ENCODE assay signal across 30 cellular contexts in the genomic region with DNA sequence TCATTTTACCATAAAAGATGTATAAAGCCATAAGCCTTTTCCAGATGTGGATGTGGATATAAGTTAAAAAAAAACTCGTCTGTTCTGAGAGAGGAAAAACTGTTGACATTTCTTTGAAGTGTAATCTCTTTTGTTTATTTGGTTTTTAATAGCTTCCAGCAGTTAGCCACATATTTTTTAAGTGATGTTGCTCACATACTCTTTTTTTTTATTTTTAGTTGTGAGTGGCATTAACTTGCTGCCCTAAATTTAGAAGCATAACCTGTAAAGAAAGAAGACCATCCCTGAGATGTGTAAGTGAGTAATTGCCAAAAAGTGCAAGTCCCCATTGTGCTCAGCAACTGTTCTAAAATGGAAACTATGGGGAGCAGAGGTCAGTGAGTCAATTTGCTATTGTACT.
DNase-seq lines count a peak whose midpoint lies in the region; ATAC-seq and TF ChIP-seq lines count a peak whose summit lies in the region.
"Had no signal": no experiment of that assay in that cellular context is flagged by ENCODE, and none has a peak within 500 bp of the region (broad histone marks: within the 10 kb centered on the region; RNA-seq: fewer than 3 reads in every experiment).

No MANE protein-coding gene starts in this region.

- H3K4me3 Mint-ChIP-seq in mesothelial cell of epicardium = no peak overlapping the region
- H3K4me3 Mint-ChIP-seq: activated CD4-positive, alpha-beta T cell treated with anti-CD3 and anti-CD28 coated beads for 36 hours; activated CD8-positive, alpha-beta T cell treated with anti-CD3 and anti-CD28 coated beads, Interleukin-2, amount 10 ng/mL, durations not matched to agents 7 days and 5 days; activated naive CD4-positive, alpha-beta T cell treated with anti-CD3 and anti-CD28 coated beads, Interleukin-2, amount 10 ng/mL, durations not matched to agents 7 days and 5 days; activated T-helper 17 cell treated with anti-CD3 and anti-CD28 coated beads, Interleukin-2, amount 50 U/mL, for 72 hours; B cell; CD8-positive, alpha-beta T cell; naive B cell; stimulated activated naive CD8-positive, alpha-beta T cell treated with anti-CD3 and anti-CD28 coated beads, Interleukin-15, amount 100 ng/mL, for 72 hours had no signal

- ATAC-seq in GM21515 (IDR thresholded peaks at IDR 0.05; ENCODE audit: unreplicated experiment) = no peak
- ATAC-seq in GM18511 (IDR thresholded peaks at IDR 0.05; ENCODE audit: unreplicated experiment) = no peak
- ATAC-seq: activated CD4-positive, alpha-beta T cell treated with anti-CD3 and anti-CD28 coated beads for 36 hours; activated CD8-positive, alpha-beta T cell treated with anti-CD3 and anti-CD28 coated beads, Interleukin-2, amount 10 ng/mL, durations not matched to agents 7 days and 5 days; activated T-helper 17 cell treated with anti-CD3 and anti-CD28 coated beads, Interleukin-2, amount 50 U/mL, for 72 hours; CD8-positive, alpha-beta T cell; foreskin keratinocyte; heart right ventricle; stimulated activated naive CD8-positive, alpha-beta T cell treated with anti-CD3 and anti-CD28 coated beads, Interleukin-15, amount 100 ng/mL, for 72 hours had no signal

- in situ Hi-C loops in GM13976 (cut with MboI; ENCODE audit: low sequenced_read_pairs, unreplicated experiment) = no loop called here

- H3K27ac Mint-ChIP-seq in mesothelial cell of epicardium = peak overlapping the region; percentile 35
- H3K27ac Mint-ChIP-seq: activated CD4-positive, alpha-beta T cell treated with anti-CD3 and anti-CD28 coated beads for 36 hours; activated CD8-positive, alpha-beta T cell treated with anti-CD3 and anti-CD28 coated beads, Interleukin-2, amount 10 ng/mL, durations not matched to agents 7 days and 5 days; activated naive CD4-positive, alpha-beta T cell treated with anti-CD3 and anti-CD28 coated beads, Interleukin-2, amount 10 ng/mL, durations not matched to agents 7 days and 5 days; activated T-helper 17 cell treated with anti-CD3 and anti-CD28 coated beads, Interleukin-2, amount 50 U/mL, for 72 hours; B cell; CD8-positive, alpha-beta T cell; naive B cell; stimulated activated naive CD8-positive, alpha-beta T cell treated with anti-CD3 and anti-CD28 coated beads, Interleukin-15, amount 100 ng/mL, for 72 hours had no signal

- H3K9me3 Mint-ChIP-seq in mesothelial cell of epicardium = peaks cover 9% of the 10 kb centered on the region
- H3K9me3 Mint-ChIP-seq: activated naive CD4-positive, alpha-beta T cell treated with anti-CD3 and anti-CD28 coated beads, Interleukin-2, amount 10 ng/mL, durations not matched to agents 7 days and 5 days; activated T-helper 17 cell treated with anti-CD3 and anti-CD28 coated beads, Interleukin-2, amount 50 U/mL, for 72 hours; CD8-positive, alpha-beta T cell had no signal

- no peaks in the 10 kb centered on the region for H3K36me3 Mint-ChIP-seq in mesothelial cell of epicardium
- H3K36me3 Mint-ChIP-seq: activated naive CD4-positive, alpha-beta T cell treated with anti-CD3 and anti-CD28 coated beads, Interleukin-2, amount 10 ng/mL, durations not matched to agents 7 days and 5 days; CD8-positive, alpha-beta T cell; naive B cell had no signal

- TF ChIP-seq CTCF in mesothelial cell of epicardium (IDR thresholded peaks at IDR 0.05; ENCODE audit: unreplicated experiment) (no peak), GM13976 (IDR thresholded peaks at IDR 0.05; ENCODE audit: borderline replicate concordance, control extremely low read depth, extremely low read depth, insufficient read depth, missing control alignments) (no peak)

- DNase-seq in EL = peak; percentile 30
- peak; percentile 26 for DNase-seq in M059J (ENCODE audit: low read depth)
- peak; percentile 44 for DNase-seq in fibroblast of gingiva (ENCODE audit: low read depth)
- DNase-seq in mesothelial cell of epicardium (ENCODE audit: low spot score in 2 of 2, unreplicated experiment in 2 of 2) = no peak
- DNase-seq in GM13976 (ENCODE audit: low spot score) = no peak
- DNase-seq in D341Med (ENCODE audit: low spot score) = no peak
- DNase-seq: activated CD4-positive, alpha-beta T cell treated with anti-CD3 and anti-CD28 coated beads for 36 hours; activated CD8-positive, alpha-beta T cell treated with anti-CD3 and anti-CD28 coated beads, Interleukin-2, amount 10 ng/mL, durations not matched to agents 7 days and 5 days; activated naive CD4-positive, alpha-beta T cell treated with anti-CD3 and anti-CD28 coated beads, Interleukin-2, amount 10 ng/mL, durations not matched to agents 7 days and 5 days; amniotic stem cell; CD8-positive, alpha-beta T cell; DMS 273 treated with DMSO at 0.1 percent for 48 hours; effector CD4-positive, alpha-beta T cell; foreskin keratinocyte; heart right ventricle; KG1; naive B cell; NCI-H1417 treated with DMSO at 0.1 percent for 48 hours; NCI-H2081; NCI-H2227 treated with DMSO at 0.1 percent for 48 hours; NCI-H774; Peyer's patch; posterior cingulate gyrus; stimulated activated CD4-positive, alpha-beta T cell treated with anti-CD3 and anti-CD28 coated beads, Interleukin-1b, Interleukin-23, amount 100 ng/mL, for 48 hours; stimulated activated naive CD8-positive, alpha-beta T cell treated with anti-CD3 and anti-CD28 coated beads, Interleukin-15, amount 100 ng/mL, for 72 hours; thyroid gland had no signal

- H3K4me1 Mint-ChIP-seq in mesothelial cell of epicardium = peaks cover 40% of the 10 kb centered on the region
- H3K4me1 Mint-ChIP-seq: activated CD4-positive, alpha-beta T cell treated with anti-CD3 and anti-CD28 coated beads for 36 hours; activated naive CD4-positive, alpha-beta T cell treated with anti-CD3 and anti-CD28 coated beads, Interleukin-2, amount 10 ng/mL, durations not matched to agents 7 days and 5 days; activated T-helper 17 cell treated with anti-CD3 and anti-CD28 coated beads, Interleukin-2, amount 50 U/mL, for 72 hours; B cell; naive B cell; stimulated activated naive CD8-positive, alpha-beta T cell treated with anti-CD3 and anti-CD28 coated beads, Interleukin-15, amount 100 ng/mL, for 72 hours had no signal

- H3K27me3 Mint-ChIP-seq in mesothelial cell of epicardium (ENCODE audit: low read depth) = no peaks in the 10 kb centered on the region

Comparison
In these comparisons a context has a peak if more than half of its experiments do, and no peak if none do; other contexts are left out.
1. DNase-seq: peak in EL (single experiment), M059J (single experiment) and fibroblast of gingiva (single experiment); none in mesothelial cell of epicardium (0 of 2), GM13976 (single experiment) and D341Med (single experiment).